Comparison of ENCODE assay signal across 8 cellular contexts in the genomic region with DNA sequence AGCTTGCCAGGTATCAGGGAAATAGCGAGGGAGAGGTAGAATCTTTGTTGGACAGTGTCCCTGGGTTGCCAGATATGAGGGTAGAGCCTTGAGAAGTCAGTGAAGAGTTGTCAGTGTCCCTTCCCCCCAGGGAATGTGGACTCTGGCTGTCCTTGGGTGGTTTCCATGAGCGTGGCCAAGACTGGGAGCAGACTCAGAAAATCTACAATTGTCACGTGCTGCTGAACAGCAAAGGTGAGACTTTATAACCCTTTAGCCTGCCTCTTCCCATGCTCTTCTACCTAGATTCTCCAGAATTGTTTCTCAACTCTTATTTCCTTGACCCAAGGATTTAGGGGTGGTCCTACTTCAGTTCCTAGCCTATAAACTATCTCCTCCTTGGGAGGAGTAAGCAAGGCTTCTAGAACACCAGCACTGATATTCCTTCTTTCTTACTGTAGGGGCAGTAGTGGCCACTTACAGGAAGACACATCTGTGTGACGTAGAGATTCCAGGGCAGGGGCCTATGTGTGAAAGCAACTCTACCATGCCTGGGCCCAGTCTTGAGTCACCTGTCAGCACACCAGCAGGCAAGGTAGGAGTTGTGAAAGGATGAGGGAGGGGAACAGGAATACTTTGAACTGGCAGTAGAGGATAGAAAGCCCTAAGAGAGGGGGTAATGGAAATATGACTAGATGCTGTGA. TPM values are rescaled to one million over a fixed set of nuclear protein-coding genes. Genes with fewer than 3 reads are reported as not detected.
A peak's percentile ranks its signal among the peaks of the same experiment; 100 is the strongest.
DNase-seq lines count a peak whose midpoint lies in the region; ATAC-seq lines count a peak whose summit lies in the region.

No MANE protein-coding gene starts in this region.

- H3K36me3 ChIP-seq in skeletal muscle satellite cell (ENCODE audit: insufficient read depth, low read length) = peaks cover 46% of the 10 kb centered on the region

- intact Hi-C loops in left cardiac atrium (cut with DNase I) = no loop called here

- peak overlapping the region; percentile 99 for H3K9ac ChIP-seq in skeletal muscle satellite cell (ENCODE audit: low read depth, low read length)

- in situ Hi-C loops in G401 (cut with HindIII; ENCODE audit: low sequenced_read_pairs) = no loop called here

- ATAC-seq in HG02759 (IDR thresholded peaks at IDR 0.05; ENCODE audit: unreplicated experiment) = peak; percentile 58
- ATAC-seq in left cardiac atrium = peak; percentile 17 to 20

- peak overlapping the region; percentile 100 for H3K4me3 ChIP-seq in skeletal muscle satellite cell (ENCODE audit: low read length)

- H3K27me3 ChIP-seq in skeletal muscle satellite cell (ENCODE audit: control insufficient read depth, insufficient read depth, low read length) = no peaks in the 10 kb centered on the region

- H3K4me1 ChIP-seq in skeletal muscle satellite cell (ENCODE audit: control insufficient read depth, insufficient read depth, low read length) = peaks cover 38% of the 10 kb centered on the region

- DNase-seq in G401 (ENCODE audit: low spot score) (peak; percentile 42), RPMI7951 (ENCODE audit: low read depth) (peak; percentile 55), left cardiac atrium (no peak), nucleus accumbens (lab: John Stamatoyannopoulos, UW) (no peak), midbrain (lab: John Stamatoyannopoulos, UW) (no peak)
- peak; percentile 79 for DNase-seq in activated naive CD4-positive, alpha-beta T cell treated with anti-CD3 and anti-CD28 coated beads, Interleukin-2, amount 50 U/mL, for 16 hours

- H3K4me2 ChIP-seq in skeletal muscle satellite cell (ENCODE audit: low read length) = peak overlapping the region; percentile 92

- no peaks in the 10 kb centered on the region for H3K9me3 ChIP-seq in skeletal muscle satellite cell (replicated peaks; ENCODE audit: low read length)

RNA-seq across cellular contexts. Expression of gene NIT1, which starts 1.6 kb away (rescaled TPM):
- total RNA-seq in G401 (2014; rRNA removed; shearing (Covaris generic)) = 19.4 and 22.3 TPM in 2 replicates
- total RNA-seq in RPMI7951 (2014; rRNA removed; shearing (Covaris generic)) = 27.0 and 27.9 TPM in 2 replicates
- total RNA-seq in left cardiac atrium = 10 to 100 TPM; 21.8 to 27.6 TPM
- 18.5 and 19.9 TPM in 2 replicates for total RNA-seq in skeletal muscle satellite cell (2012; rRNA removed)

RNA-seq across cellular contexts. Expression of gene PFDN2, which starts 1.7 kb away (rescaled TPM):
- 17.5 and 20.8 TPM in 2 replicates for total RNA-seq in G401 (2014; rRNA removed; shearing (Covaris generic))
- total RNA-seq in RPMI7951 (2014; rRNA removed; shearing (Covaris generic)) = 82.0 and 94.4 TPM in 2 replicates
- total RNA-seq in left cardiac atrium = 10 to 100 TPM; 50.5 to 63.7 TPM
- 44.4 and 52.0 TPM in 2 replicates for total RNA-seq in skeletal muscle satellite cell (2012; rRNA removed)

RNA-seq across cellular contexts. Expression of gene DEDD, which starts 12.9 kb away (rescaled TPM):
- total RNA-seq in G401 (2014; rRNA removed; shearing (Covaris generic)) = 22.9 and 48.1 TPM in 2 replicates
- total RNA-seq in RPMI7951 (2014; rRNA removed; shearing (Covaris generic)) = 20.1 and 23.1 TPM in 2 replicates
- 10 to 100 TPM; 26.1 to 30.2 TPM for total RNA-seq in left cardiac atrium
- total RNA-seq in skeletal muscle satellite cell (2012; rRNA removed) = 21.8 and 25.3 TPM in 2 replicates

RNA-seq across cellular contexts. Expression of gene KLHDC9, which starts 21.4 kb away (rescaled TPM):
- total RNA-seq in G401 (2014; rRNA removed; shearing (Covaris generic)) = 6.3 and 7.1 TPM in 2 replicates
- total RNA-seq in RPMI7951 (2014; rRNA removed; shearing (Covaris generic)) = not detected in 2 replicates
- total RNA-seq in left cardiac atrium = 1 to 10 TPM; 3.5 to 5.7 TPM
- total RNA-seq in skeletal muscle satellite cell (2012; rRNA removed) = 0.22 TPM in 1 of 2 replicates, not detected in the other

RNA-seq across cellular contexts. Expression of gene NECTIN4, which starts 30.2 kb away (rescaled TPM):
- 0.80 and 2.4 TPM in 2 replicates for total RNA-seq in G401 (2014; rRNA removed; shearing (Covaris generic))
- 0.20 TPM in 1 of 2 replicates, not detected in the other for total RNA-seq in RPMI7951 (2014; rRNA removed; shearing (Covaris generic))
- under 1 TPM in 1 of 2 donors, not detected in 1; 0.08 TPM for total RNA-seq in left cardiac atrium
- total RNA-seq in skeletal muscle satellite cell (2012; rRNA removed) = 0.25 and 0.66 TPM in 2 replicates

Comparison
In these comparisons a context has a peak if more than half of its experiments do, and no peak if none do; other contexts are left out.
1. DNase-seq: peak in G401 (single experiment), RPMI7951 (single experiment) and activated naive CD4-positive, alpha-beta T cell treated with anti-CD3 and anti-CD28 coated beads, Interleukin-2, amount 50 U/mL, for 16 hours (single experiment); none in left cardiac atrium (single experiment), nucleus accumbens (0 of 56) and midbrain (single experiment).